ENCODE assay signal across 9 cellular contexts in the genomic region with DNA sequence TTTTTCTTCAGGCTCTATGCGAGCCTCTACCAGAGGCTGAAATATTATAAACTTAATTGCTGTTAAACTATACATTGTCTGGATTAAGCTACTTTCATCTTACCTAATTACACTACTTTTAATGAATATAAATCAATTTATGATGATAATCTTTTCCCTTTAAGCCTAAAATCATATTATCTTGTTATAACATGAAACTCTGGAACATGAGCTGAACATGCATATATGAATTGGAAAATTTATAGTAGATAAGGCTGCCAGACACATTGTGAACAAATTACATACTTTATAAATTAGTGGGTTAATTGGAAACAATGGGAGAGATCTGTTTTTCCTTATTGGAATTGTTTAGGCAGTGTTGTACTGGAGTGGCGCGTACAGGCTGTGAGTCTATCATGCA.
"Had no signal": no experiment of that assay in that cellular context is flagged by ENCODE, and none has a peak within 500 bp of the region (broad histone marks: within the 10 kb centered on the region; RNA-seq: fewer than 3 reads in every experiment).

No MANE protein-coding gene starts in this region.

- H2AFZ ChIP-seq: GM23248 had no signal

- H3K9me3 ChIP-seq: HAP-1 had no signal

- H3K27ac ChIP-seq: GM23248 had no signal

- H3K4me3 ChIP-seq: GM23248, HAP-1, K562 had no signal

- DNase-seq: GM23248, GOT3, H7, HFFc6, IMR-90, KG1 had no signal

- H3K9ac ChIP-seq: GM23248 had no signal

- ATAC-seq: HCT116, K562 had no signal

- H3K4me1 ChIP-seq: HAP-1 had no signal
